1 cellular context compared by ENCODE assay signal in genomic region chr1:166838766-166839599, GRCh38.
TF ChIP-seq lines count a peak whose summit lies in the region.

POGK (plus strand) TSS chr1:166839475; CDS start chr1:166840957, 1,482 bp downstream.

TF ChIP-seq in K562, 482 proteins besides CTCF, POLR2A, EP300 and RAD21 (continued from another document and continues in another):
- TF ChIP-seq MAFK (IDR thresholded peaks at IDR 0.05; ENCODE audit: low read length) (0 out of 2 replicates have a peak, but pooled peaks have one; percentile 5), CBX8 (IDR thresholded peaks at IDR 0.05; ENCODE audit: borderline replicate concordance, extremely low read depth, low read depth, low read length, poor library complexity, severe bottlenecking) (no peak), ZFP1 (CRISPR knock-in tag; IDR thresholded peaks at IDR 0.05) (no peak), HINFP (tag; conservative IDR thresholded peaks at IDR 0.05; ENCODE audit: low read depth) (no peak), RAD51 (IDR thresholded peaks at IDR 0.05; ENCODE audit: borderline replicate concordance, low read depth) (peak; percentile 45; the same call in 1 of the 2 replicates), LCOR (CRISPR knock-in tag; IDR thresholded peaks at IDR 0.05) (0 out of 2 replicates have a peak, but pooled peaks have one; percentile 47), SMARCE1 (IDR thresholded peaks at IDR 0.05) (peak; percentile 39; the same call in 1 of the 2 replicates), HNRNPL (IDR thresholded peaks at IDR 0.05; ENCODE audit: low read depth, low read length) (peak; percentile 94), ZNF764 (CRISPR knock-in tag; IDR thresholded peaks at IDR 0.05; ENCODE audit: low read depth) (no peak), ZNF263 (CRISPR knock-in tag; IDR thresholded peaks at IDR 0.05; ENCODE audit: borderline replicate concordance) (peak; percentile 99), ERF (CRISPR knock-in tag; IDR thresholded peaks at IDR 0.05) (0 out of 2 replicates have a peak, but pooled peaks have one; percentile 70), ZNF232 (CRISPR knock-in tag; IDR thresholded peaks at IDR 0.05) (no peak), RBM14 (IDR thresholded peaks at IDR 0.05; ENCODE audit: borderline replicate concordance, insufficient read depth, low read depth, low read length) (no peak), JUND (IDR thresholded peaks at IDR 0.05; ENCODE audit: borderline replicate concordance, low read depth, low read length) (peak; percentile 73), JUND (tag; IDR thresholded peaks at IDR 0.05; ENCODE audit: borderline replicate concordance, low read depth, low read length) (no peak; the same call in 2 of the 3 replicates), NFE2L1 (tag; IDR thresholded peaks at IDR 0.05; ENCODE audit: borderline replicate concordance, low read depth) (no peak), FOXM1 (IDR thresholded peaks at IDR 0.05; ENCODE audit: low read depth) (no peak), FOXM1 (CRISPR knock-in tag; IDR thresholded peaks at IDR 0.05; ENCODE audit: low read depth) (no peak), SMAD4 (CRISPR knock-in tag; conservative IDR thresholded peaks at IDR 0.05) (peak; percentile 91), TRIM28 (IDR thresholded peaks at IDR 0.05) (no peak), SIN3A (IDR thresholded peaks at IDR 0.05; ENCODE audit: borderline replicate concordance in 2 of 2, control insufficient read depth in 1 of 2, low read depth in 2 of 2, low read length in 2 of 2) (peak; percentile 71 to 83; a peak in 2 of 4 replicates), SMARCB1 (IDR thresholded peaks at IDR 0.05; ENCODE audit: insufficient read length, low read depth) (no peak), RBM39 (optimal IDR thresholded peaks at IDR 0.05; ENCODE audit: low read depth, low read length) (no peak), TCF7 (IDR thresholded peaks at IDR 0.05; ENCODE audit: borderline replicate concordance) (no peak), TBL1XR1 (IDR thresholded peaks at IDR 0.05; ENCODE audit: low read length in 2 of 2) (no peak), ZFP30 (CRISPR knock-in tag; IDR thresholded peaks at IDR 0.05; ENCODE audit: borderline replicate concordance) (no peak), ZBTB8A (IDR thresholded peaks at IDR 0.05; ENCODE audit: partially characterized antibody) (no peak), CREB3L1 (IDR thresholded peaks at IDR 0.05; ENCODE audit: borderline replicate concordance, low read depth) (peak; percentile 82; the same call in 1 of the 2 replicates)
- TF ChIP-seq, protein P1, sequence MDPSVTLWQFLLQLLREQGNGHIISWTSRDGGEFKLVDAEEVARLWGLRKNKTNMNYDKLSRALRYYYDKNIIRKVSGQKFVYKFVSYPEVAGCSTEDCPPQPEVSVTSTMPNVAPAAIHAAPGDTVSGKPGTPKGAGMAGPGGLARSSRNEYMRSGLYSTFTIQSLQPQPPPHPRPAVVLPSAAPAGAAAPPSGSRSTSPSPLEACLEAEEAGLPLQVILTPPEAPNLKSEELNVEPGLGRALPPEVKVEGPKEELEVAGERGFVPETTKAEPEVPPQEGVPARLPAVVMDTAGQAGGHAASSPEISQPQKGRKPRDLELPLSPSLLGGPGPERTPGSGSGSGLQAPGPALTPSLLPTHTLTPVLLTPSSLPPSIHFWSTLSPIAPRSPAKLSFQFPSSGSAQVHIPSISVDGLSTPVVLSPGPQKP (CRISPR knock-in tag; IDR thresholded peaks at IDR 0.05) = no peak
- TF ChIP-seq, protein P2, sequence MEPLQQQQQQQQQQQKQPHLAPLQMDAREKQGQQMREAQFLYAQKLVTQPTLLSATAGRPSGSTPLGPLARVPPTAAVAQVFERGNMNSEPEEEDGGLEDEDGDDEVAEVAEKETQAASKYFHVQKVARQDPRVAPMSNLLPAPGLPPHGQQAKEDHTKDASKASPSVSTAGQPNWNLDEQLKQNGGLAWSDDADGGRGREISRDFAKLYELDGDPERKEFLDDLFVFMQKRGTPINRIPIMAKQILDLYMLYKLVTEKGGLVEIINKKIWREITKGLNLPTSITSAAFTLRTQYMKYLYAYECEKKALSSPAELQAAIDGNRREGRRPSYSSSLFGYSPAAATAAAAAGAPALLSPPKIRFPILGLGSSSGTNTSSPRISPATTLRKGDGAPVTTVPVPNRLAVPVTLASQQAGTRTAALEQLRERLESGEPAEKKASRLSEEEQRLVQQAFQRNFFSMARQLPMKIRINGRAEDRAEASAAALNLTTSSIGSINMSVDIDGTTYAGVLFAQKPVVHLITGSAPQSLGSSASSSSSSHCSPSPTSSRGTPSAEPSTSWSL (CRISPR knock-in tag; IDR thresholded peaks at IDR 0.05; ENCODE audit: borderline replicate concordance) = no peak
- TF ChIP-seq, protein P3, sequence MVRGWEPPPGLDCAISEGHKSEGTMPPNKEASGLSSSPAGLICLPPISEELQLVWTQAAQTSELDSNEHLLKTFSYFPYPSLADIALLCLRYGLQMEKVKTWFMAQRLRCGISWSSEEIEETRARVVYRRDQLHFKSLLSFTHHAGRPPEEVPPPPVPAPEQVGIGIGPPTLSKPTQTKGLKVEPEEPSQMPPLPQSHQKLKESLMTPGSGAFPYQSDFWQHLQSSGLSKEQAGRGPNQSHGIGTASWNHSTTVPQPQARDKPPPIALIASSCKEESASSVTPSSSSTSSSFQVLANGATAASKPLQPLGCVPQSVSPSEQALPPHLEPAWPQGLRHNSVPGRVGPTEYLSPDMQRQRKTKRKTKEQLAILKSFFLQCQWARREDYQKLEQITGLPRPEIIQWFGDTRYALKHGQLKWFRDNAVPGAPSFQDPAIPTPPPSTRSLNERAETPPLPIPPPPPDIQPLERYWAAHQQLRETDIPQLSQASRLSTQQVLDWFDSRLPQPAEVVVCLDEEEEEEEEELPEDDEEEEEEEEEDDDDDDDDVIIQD (CRISPR knock-in tag; IDR thresholded peaks at IDR 0.05) = no peak
- TF ChIP-seq, protein P4, sequence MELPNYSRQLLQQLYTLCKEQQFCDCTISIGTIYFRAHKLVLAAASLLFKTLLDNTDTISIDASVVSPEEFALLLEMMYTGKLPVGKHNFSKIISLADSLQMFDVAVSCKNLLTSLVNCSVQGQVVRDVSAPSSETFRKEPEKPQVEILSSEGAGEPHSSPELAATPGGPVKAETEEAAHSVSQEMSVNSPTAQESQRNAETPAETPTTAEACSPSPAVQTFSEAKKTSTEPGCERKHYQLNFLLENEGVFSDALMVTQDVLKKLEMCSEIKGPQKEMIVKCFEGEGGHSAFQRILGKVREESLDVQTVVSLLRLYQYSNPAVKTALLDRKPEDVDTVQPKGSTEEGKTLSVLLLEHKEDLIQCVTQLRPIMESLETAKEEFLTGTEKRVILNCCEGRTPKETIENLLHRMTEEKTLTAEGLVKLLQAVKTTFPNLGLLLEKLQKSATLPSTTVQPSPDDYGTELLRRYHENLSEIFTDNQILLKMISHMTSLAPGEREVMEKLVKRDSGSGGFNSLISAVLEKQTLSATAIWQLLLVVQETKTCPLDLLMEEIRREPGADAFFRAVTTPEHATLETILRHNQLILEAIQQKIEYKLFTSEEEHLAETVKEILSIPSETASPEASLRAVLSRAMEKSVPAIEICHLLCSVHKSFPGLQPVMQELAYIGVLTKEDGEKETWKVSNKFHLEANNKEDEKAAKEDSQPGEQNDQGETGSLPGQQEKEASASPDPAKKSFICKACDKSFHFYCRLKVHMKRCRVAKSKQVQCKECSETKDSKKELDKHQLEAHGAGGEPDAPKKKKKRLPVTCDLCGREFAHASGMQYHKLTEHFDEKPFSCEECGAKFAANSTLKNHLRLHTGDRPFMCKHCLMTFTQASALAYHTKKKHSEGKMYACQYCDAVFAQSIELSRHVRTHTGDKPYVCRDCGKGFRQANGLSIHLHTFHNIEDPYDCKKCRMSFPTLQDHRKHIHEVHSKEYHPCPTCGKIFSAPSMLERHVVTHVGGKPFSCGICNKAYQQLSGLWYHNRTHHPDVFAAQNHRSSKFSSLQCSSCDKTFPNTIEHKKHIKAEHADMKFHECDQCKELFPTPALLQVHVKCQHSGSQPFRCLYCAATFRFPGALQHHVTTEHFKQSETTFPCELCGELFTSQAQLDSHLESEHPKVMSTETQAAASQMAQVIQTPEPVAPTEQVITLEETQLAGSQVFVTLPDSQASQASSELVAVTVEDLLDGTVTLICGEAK (IDR thresholded peaks at IDR 0.05) = peak; percentile 80
- TF ChIP-seq, protein P4 (CRISPR knock-in tag; IDR thresholded peaks at IDR 0.05) = no peak
- TF ChIP-seq, protein P5, sequence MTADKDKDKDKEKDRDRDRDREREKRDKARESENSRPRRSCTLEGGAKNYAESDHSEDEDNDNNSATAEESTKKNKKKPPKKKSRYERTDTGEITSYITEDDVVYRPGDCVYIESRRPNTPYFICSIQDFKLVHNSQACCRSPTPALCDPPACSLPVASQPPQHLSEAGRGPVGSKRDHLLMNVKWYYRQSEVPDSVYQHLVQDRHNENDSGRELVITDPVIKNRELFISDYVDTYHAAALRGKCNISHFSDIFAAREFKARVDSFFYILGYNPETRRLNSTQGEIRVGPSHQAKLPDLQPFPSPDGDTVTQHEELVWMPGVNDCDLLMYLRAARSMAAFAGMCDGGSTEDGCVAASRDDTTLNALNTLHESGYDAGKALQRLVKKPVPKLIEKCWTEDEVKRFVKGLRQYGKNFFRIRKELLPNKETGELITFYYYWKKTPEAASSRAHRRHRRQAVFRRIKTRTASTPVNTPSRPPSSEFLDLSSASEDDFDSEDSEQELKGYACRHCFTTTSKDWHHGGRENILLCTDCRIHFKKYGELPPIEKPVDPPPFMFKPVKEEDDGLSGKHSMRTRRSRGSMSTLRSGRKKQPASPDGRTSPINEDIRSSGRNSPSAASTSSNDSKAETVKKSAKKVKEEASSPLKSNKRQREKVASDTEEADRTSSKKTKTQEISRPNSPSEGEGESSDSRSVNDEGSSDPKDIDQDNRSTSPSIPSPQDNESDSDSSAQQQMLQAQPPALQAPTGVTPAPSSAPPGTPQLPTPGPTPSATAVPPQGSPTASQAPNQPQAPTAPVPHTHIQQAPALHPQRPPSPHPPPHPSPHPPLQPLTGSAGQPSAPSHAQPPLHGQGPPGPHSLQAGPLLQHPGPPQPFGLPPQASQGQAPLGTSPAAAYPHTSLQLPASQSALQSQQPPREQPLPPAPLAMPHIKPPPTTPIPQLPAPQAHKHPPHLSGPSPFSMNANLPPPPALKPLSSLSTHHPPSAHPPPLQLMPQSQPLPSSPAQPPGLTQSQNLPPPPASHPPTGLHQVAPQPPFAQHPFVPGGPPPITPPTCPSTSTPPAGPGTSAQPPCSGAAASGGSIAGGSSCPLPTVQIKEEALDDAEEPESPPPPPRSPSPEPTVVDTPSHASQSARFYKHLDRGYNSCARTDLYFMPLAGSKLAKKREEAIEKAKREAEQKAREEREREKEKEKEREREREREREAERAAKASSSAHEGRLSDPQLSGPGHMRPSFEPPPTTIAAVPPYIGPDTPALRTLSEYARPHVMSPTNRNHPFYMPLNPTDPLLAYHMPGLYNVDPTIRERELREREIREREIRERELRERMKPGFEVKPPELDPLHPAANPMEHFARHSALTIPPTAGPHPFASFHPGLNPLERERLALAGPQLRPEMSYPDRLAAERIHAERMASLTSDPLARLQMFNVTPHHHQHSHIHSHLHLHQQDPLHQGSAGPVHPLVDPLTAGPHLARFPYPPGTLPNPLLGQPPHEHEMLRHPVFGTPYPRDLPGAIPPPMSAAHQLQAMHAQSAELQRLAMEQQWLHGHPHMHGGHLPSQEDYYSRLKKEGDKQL (CRISPR knock-in tag; IDR thresholded peaks at IDR 0.05; ENCODE audit: borderline replicate concordance) = no peak
